Comparison of ENCODE assay signal across 8 cellular contexts in genomic region chr18:35041752-35042379, GRCh38. TPM values are rescaled to one million over a fixed set of nuclear protein-coding genes. Genes with fewer than 3 reads are reported as not detected.
DNase-seq lines count a peak whose midpoint lies in the region; ATAC-seq lines count a peak whose summit lies in the region.

No MANE protein-coding gene starts in this region.

- H3K36me3 ChIP-seq in ACC112 (ENCODE audit: insufficient read depth, low read length): no peaks in the 10 kb centered on the region
- no peaks in the 10 kb centered on the region for H3K36me3 ChIP-seq in H7 (replicated peaks; ENCODE audit: control insufficient read depth, insufficient read depth, low read length)
- H3K36me3 ChIP-seq in SJCRH30: no peaks in the 10 kb centered on the region
- no peaks in the 10 kb centered on the region for H3K36me3 ChIP-seq in duodenal mucosa (ENCODE audit: control insufficient read depth in 1 of 2, insufficient read depth in 2 of 2, low read length in 2 of 2)
- no peaks in the 10 kb centered on the region for H3K36me3 ChIP-seq in mucosa of rectum (ENCODE audit: control insufficient read depth in 2 of 2, insufficient read depth in 2 of 2, low read length in 2 of 2)

- peaks cover 52% of the 10 kb centered on the region for H3K79me2 ChIP-seq in ACC112 (ENCODE audit: control insufficient read depth, insufficient read depth, low read length, unreplicated experiment)

- peak overlapping the region; percentile 80 to 95 for H3K9ac ChIP-seq in duodenal mucosa (ENCODE audit: low read depth in 1 of 2, low read length in 2 of 2)
- peak overlapping the region; percentile 63 to 87 for H3K9ac ChIP-seq in mucosa of rectum (ENCODE audit: low read depth in 1 of 2, low read length in 2 of 2)

- H3K4me3 ChIP-seq in ACC112 (ENCODE audit: low read depth, low read length) (peak overlapping the region; percentile 93), H7 (ENCODE audit: insufficient read depth, low read depth, low read length) (peak overlapping the region; percentile 72), SJCRH30 (peak overlapping the region; percentile 78), duodenal mucosa (ENCODE audit: low read depth in 1 of 2, low read length in 2 of 2) (peak overlapping the region; percentile 93 to 96), mucosa of rectum (ENCODE audit: low read length in 2 of 2) (peak overlapping the region; percentile 76 to 98)

- H3K4me1 ChIP-seq in ACC112 (ENCODE audit: control insufficient read depth, insufficient read depth, low read length, unreplicated experiment) (peaks cover 52% of the 10 kb centered on the region), SJCRH30 (peaks cover 14% of the 10 kb centered on the region), duodenal mucosa (ENCODE audit: control insufficient read depth in 1 of 2, insufficient read depth in 2 of 2, low read length in 2 of 2) (peaks cover 33 to 40% of the 10 kb centered on the region in 2 donors), mucosa of rectum (ENCODE audit: control insufficient read depth in 2 of 2, insufficient read depth in 2 of 2, low read length in 2 of 2) (peaks cover 15 to 20% of the 10 kb centered on the region in 2 donors)

- no peak for ATAC-seq in HG02571 (IDR thresholded peaks at IDR 0.05; ENCODE audit: unreplicated experiment)

- peak overlapping the region; percentile 39 for H3K27ac ChIP-seq in ACC112 (ENCODE audit: low read depth, low read length)
- H3K27ac ChIP-seq in SJCRH30: peak overlapping the region; percentile 74
- H3K27ac ChIP-seq in duodenal mucosa (ENCODE audit: low read depth, low read length): peak overlapping the region; percentile 79
- peak overlapping the region; percentile 67 to 92 for H3K27ac ChIP-seq in mucosa of rectum (ENCODE audit: low read depth in 2 of 2, low read length in 2 of 2)

- peak overlapping the region; percentile 90 for H2AFZ ChIP-seq in ACC112 (ENCODE audit: low read length, unreplicated experiment)

- no peaks in the 10 kb centered on the region for H3K27me3 ChIP-seq in ACC112 (ENCODE audit: insufficient read depth, low read length)
- no peaks in the 10 kb centered on the region for H3K27me3 ChIP-seq in H7 (ENCODE audit: control insufficient read depth, insufficient read depth, low read length)
- H3K27me3 ChIP-seq in SJCRH30: no peaks in the 10 kb centered on the region
- H3K27me3 ChIP-seq in duodenal mucosa (ENCODE audit: control insufficient read depth in 1 of 2, insufficient read depth in 2 of 2, low read length in 2 of 2): no peaks in the 10 kb centered on the region
- no peaks in the 10 kb centered on the region for H3K27me3 ChIP-seq in mucosa of rectum (ENCODE audit: control insufficient read depth in 2 of 2, insufficient read depth in 2 of 2, low read length in 2 of 2)

- H3K9me3 ChIP-seq in SJCRH30 (replicated peaks) (no peaks in the 10 kb centered on the region), duodenal mucosa (ENCODE audit: control insufficient read depth in 1 of 2, low read length in 2 of 2) (no peaks in the 10 kb centered on the region), mucosa of rectum (ENCODE audit: control insufficient read depth in 2 of 2, low read length in 2 of 2) (no peaks in the 10 kb centered on the region)

- DNase-seq in H7 (no peak), SJCRH30 (peak; percentile 4 to 34), T-helper 9 cell (no peak), ecto neural progenitor cell (ENCODE audit: low spot score) (no peak)

RNA-seq across cellular contexts. Expression of gene MAPRE2, which starts 0.7 kb away (rescaled TPM):
- 22.1 and 23.1 TPM in 2 replicates for total RNA-seq in H7 (2014; rRNA removed; shearing (Covaris generic))
- 21.3 and 21.5 TPM in 2 replicates for total RNA-seq in SJCRH30 (2014; rRNA removed; shearing (Covaris generic))

Comparison
In these comparisons a context has a peak if more than half of its experiments do, and no peak if none do; other contexts are left out.
1. DNase-seq: peak in SJCRH30 (2 of 2); none in H7 (single experiment), T-helper 9 cell (single experiment) and ecto neural progenitor cell (single experiment).
2. Peak in every context shown above with its lines, with median percentiles within 50 percentile points of each other: H3K27ac ChIP-seq and H3K4me3 ChIP-seq.